Comparison of ENCODE assay signal across 8 cellular contexts in genomic region chr12:65728913-65729793, GRCh38.
A peak's percentile ranks its signal among the peaks of the same experiment; 100 is the strongest.
DNase-seq lines count a peak whose midpoint lies in the region; ATAC-seq and TF ChIP-seq lines count a peak whose summit lies in the region.

No MANE protein-coding gene starts in this region.

- H3K27ac Mint-ChIP-seq in MCF 10A (ENCODE audit: low read depth, unreplicated experiment), result no peak overlapping the region
- peak overlapping the region; percentile 74 for H3K27ac Mint-ChIP-seq in type B pancreatic cell

- 20% methylated on average over 23 of the region's 64 CpGs for WGBS in mammary epithelial cell (ENCODE audit: low coverage, missing lambda C conversion rate)

- H3K9me3 ChIP-seq in mammary epithelial cell (replicated peaks; ENCODE audit: insufficient read depth, low read length), result no peaks in the 10 kb centered on the region

- no peaks in the 10 kb centered on the region for H3K27me3 ChIP-seq in mammary epithelial cell (ENCODE audit: insufficient read depth, low read length)

- dilution Hi-C loops in mammary epithelial cell (cut with HindIII; ENCODE audit: low sequenced_read_pairs), result no loop called here

- intact Hi-C loops in mammary epithelial cell (cut with micrococcal nuclease) (no loop called here), MCF 10A (cut with micrococcal nuclease) (no loop called here)

- DNase-seq in mammary epithelial cell (peak; percentile 32), MCF 10A (ENCODE audit: unreplicated experiment) (no peak), astrocyte of the cerebellum (ENCODE audit: low read depth) (no peak), iris pigment epithelial cell (ENCODE audit: low read depth) (peak; percentile 22), type B pancreatic cell (ENCODE audit: extremely low spot score, unreplicated experiment) (peak; percentile 73)

- peaks cover 17% of the 10 kb centered on the region for H3K4me1 ChIP-seq in mammary epithelial cell (ENCODE audit: insufficient read depth, low read length)

- H4K20me1 ChIP-seq in mammary epithelial cell (ENCODE audit: insufficient read depth, low read length), result no peaks in the 10 kb centered on the region

- no peak for ATAC-seq in GM18909 (IDR thresholded peaks at IDR 0.05; ENCODE audit: poor library complexity, unreplicated experiment)
- ATAC-seq in GM19397 (IDR thresholded peaks at IDR 0.05; ENCODE audit: unreplicated experiment), result no peak
- no peak for ATAC-seq in HG03025 (IDR thresholded peaks at IDR 0.05; ENCODE audit: low FRiP score, unreplicated experiment)

- H3K4me2 ChIP-seq in mammary epithelial cell (ENCODE audit: insufficient read depth, low read depth, low read length), result peak overlapping the region; percentile 83

- peaks cover 7% of the 10 kb centered on the region for H3K9me3 Mint-ChIP-seq in MCF 10A (ENCODE audit: unreplicated experiment)
- peaks cover 4% of the 10 kb centered on the region for H3K9me3 Mint-ChIP-seq in type B pancreatic cell

- H3K4me3 ChIP-seq in mammary epithelial cell (replicated peaks in 1 of 3; ENCODE audit: insufficient read depth in 1 of 3, low read depth in 2 of 3, low read length in 3 of 3) (peak overlapping the region; percentile 19 to 54 (median 51)), astrocyte of the cerebellum (ENCODE audit: low read depth, low read length) (peak overlapping the region; percentile 58)

- TF ChIP-seq CTCF in mammary epithelial cell (conservative IDR thresholded peaks at IDR 0.05 in 1 of 2, IDR thresholded peaks at IDR 0.05 in 1 of 2; ENCODE audit: extremely low read depth in 1 of 2, insufficient read depth in 1 of 2, low read depth in 1 of 2, low read length in 2 of 2) (peak in 1 of 2 donors; percentile 3), MCF 10A (IDR thresholded peaks at IDR 0.05; ENCODE audit: unreplicated experiment) (no peak), astrocyte of the cerebellum (IDR thresholded peaks at IDR 0.05; ENCODE audit: low read depth, low read length, missing control alignments) (peak; percentile 9), type B pancreatic cell (conservative IDR thresholded peaks at IDR 0.05) (no peak)

- H3K27ac ChIP-seq in mammary epithelial cell (ENCODE audit: insufficient read depth, low read depth, low read length), result peak overlapping the region; percentile 50

- CTCF ChIA-PET in mammary epithelial cell (lab: Charles Lee; ENCODE audit: low non-redundant PET), result no interaction called here
- CTCF ChIA-PET in MCF 10A (lab: Yijun Ruan, JAX), result interaction anchor here (0.6 kb wide), 1 partner anchor 362 kb away, joined by 3 read pairs; no protein-coding TSS in a partner anchor

- H3K36me3 Mint-ChIP-seq in MCF 10A (ENCODE audit: insufficient read depth, unreplicated experiment) (peaks cover 6% of the 10 kb centered on the region), type B pancreatic cell (no peaks in the 10 kb centered on the region)

- in situ Hi-C loops in mammary epithelial cell (cut with MboI; ENCODE audit: low sequenced_read_pairs in 2 of 2), result no loop called here
- in situ Hi-C loops in astrocyte of the cerebellum (cut with HindIII; ENCODE audit: low sequenced_read_pairs), result no loop called here

- H2AFZ ChIP-seq in mammary epithelial cell (ENCODE audit: low read depth, low read length), result peak overlapping the region; percentile 94

- POLR2A ChIA-PET in MCF 10A (lab: Yijun Ruan, JAX), result interaction anchor here (0.8 kb wide), 1 partner anchor 16 kb away, joined by 3 read pairs; no protein-coding TSS in a partner anchor

- H3K4me3 Mint-ChIP-seq in MCF 10A (ENCODE audit: unreplicated experiment), result no peak overlapping the region
- peak overlapping the region; percentile 89 for H3K4me3 Mint-ChIP-seq in type B pancreatic cell

- peak overlapping the region; percentile 64 for H3K9ac ChIP-seq in mammary epithelial cell (ENCODE audit: insufficient read depth, low read length)

- no peaks in the 10 kb centered on the region for H3K79me2 ChIP-seq in mammary epithelial cell (ENCODE audit: insufficient read depth, low read length)

- peaks cover 5% of the 10 kb centered on the region for H3K4me1 Mint-ChIP-seq in MCF 10A (ENCODE audit: insufficient read depth, unreplicated experiment)
- H3K4me1 Mint-ChIP-seq in type B pancreatic cell (ENCODE audit: unreplicated experiment), result peaks cover 27% of the 10 kb centered on the region

- no peaks in the 10 kb centered on the region for H3K27me3 Mint-ChIP-seq in MCF 10A (ENCODE audit: insufficient read depth, unreplicated experiment)
- peaks cover 51% of the 10 kb centered on the region for H3K27me3 Mint-ChIP-seq in type B pancreatic cell

- no TSS peak for BruUV-seq in mammary epithelial cell (replicated peaks; lab: Mats Ljungman, UMichigan)
- no TSS peak for BruUV-seq in MCF 10A (replicated peaks; lab: Mats Ljungman, UMichigan)

- H3K36me3 ChIP-seq in mammary epithelial cell (ENCODE audit: insufficient read depth, low read length), result no peaks in the 10 kb centered on the region

Comparison
In these comparisons a context has a peak if more than half of its experiments do, and no peak if none do; other contexts are left out.
1. DNase-seq: peak in mammary epithelial cell (single experiment), iris pigment epithelial cell (single experiment) and type B pancreatic cell (single experiment); none in MCF 10A (single experiment) and astrocyte of the cerebellum (single experiment).